In the genomic region with DNA sequence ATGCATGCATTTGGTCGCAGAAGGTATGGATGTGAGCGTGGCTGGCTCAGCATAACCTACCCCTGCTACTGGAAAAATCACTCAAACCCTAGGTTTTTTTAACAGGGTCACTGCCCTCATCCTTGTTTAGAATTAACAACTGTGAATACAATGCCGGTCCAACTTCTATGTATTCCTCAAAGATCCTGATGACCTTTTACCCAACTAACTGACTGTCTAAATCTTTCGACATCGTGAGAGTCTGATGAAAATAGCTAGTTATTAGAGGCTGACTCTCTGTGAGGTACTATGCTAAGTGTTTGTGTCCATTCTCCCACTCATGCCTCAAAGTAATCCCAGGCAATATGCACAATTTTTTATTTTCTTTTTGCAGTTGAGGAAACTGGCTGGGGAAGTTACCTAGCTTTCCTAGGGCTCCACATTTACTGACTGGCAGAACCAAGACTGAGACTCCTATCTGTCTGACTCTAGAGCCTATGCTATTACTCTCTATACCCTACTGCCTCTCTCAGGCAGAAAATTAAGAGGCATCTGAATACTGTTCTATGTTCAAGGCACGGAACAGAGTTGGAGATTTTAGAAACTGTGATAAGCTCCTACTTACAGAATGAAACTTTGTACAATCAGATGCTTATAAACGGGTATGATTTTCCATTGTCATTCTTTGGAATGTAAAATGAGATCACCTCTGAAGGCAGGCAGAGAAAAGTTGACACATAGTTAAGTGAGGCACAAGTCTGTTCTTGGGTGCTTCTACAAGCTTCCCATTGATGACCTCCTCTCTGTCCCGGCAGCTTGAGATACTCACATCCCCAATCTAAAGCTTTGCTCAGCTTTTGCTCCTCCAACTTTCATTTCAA, we compare ENCODE assay signal across 15 cellular contexts. TPM values are rescaled to one million over a fixed set of nuclear protein-coding genes. Genes with fewer than 3 reads are reported as not detected.
DNase-seq lines count a peak whose midpoint lies in the region; ATAC-seq and TF ChIP-seq lines count a peak whose summit lies in the region.
"Had no signal": no experiment of that assay in that cellular context is flagged by ENCODE, and none has a peak within 500 bp of the region (broad histone marks: within the 10 kb centered on the region; RNA-seq: fewer than 3 reads in every experiment).

No MANE protein-coding gene starts in this region.

- no peak for TF ChIP-seq CTCF in psoas muscle (IDR thresholded peaks at IDR 0.05)

- no peaks in the 10 kb centered on the region for H3K27me3 ChIP-seq in psoas muscle (ENCODE audit: insufficient read depth in 3 of 3, low read length in 2 of 3)
- H3K27me3 ChIP-seq: BE2C had no signal

- WGBS in psoas muscle, 3 donors: 78 to 83% (median 79%) methylated on average over 8 of the region's 8 CpGs

- H3K4me1 ChIP-seq in psoas muscle: peaks cover 31% of the 10 kb centered on the region
- H3K4me1 ChIP-seq: BE2C had no signal

- H3K4me3 ChIP-seq in psoas muscle: no peak overlapping the region
- H3K4me3 ChIP-seq: GM23338 had no signal

- intact Hi-C loops in left cardiac atrium (cut with DNase I): loop anchor here in 1 of 2 donors (5.0 kb wide), 1 partner anchor 216 kb away; no protein-coding TSS in a partner anchor
- intact Hi-C loops in psoas muscle (cut with DNase I): no loop called here

- no peaks in the 10 kb centered on the region for H3K9me3 ChIP-seq in psoas muscle
- H3K9me3 ChIP-seq: BE2C had no signal

- peaks cover 0 to 4% of the 10 kb centered on the region in 2 donors for H3K36me3 ChIP-seq in psoas muscle (ENCODE audit: insufficient read depth in 1 of 2, low read depth in 1 of 2)
- H3K36me3 ChIP-seq: BE2C had no signal

- H3K27ac ChIP-seq in psoas muscle: peak overlapping the region; percentile 60

- peak; percentile 46 for DNase-seq in M059J (ENCODE audit: low read depth)
- peak; percentile 48 for DNase-seq in amniotic epithelial cell (ENCODE audit: low read depth)
- no peak for DNase-seq in left cardiac atrium
- no peak for DNase-seq in psoas muscle
- DNase-seq in COLO829 (ENCODE audit: low spot score): no peak
- DNase-seq in stimulated activated CD4-positive, alpha-beta T cell treated with anti-CD3 and anti-CD28 coated beads, Interleukin-15, amount 100 ng/mL, for 24 hours: no peak
- DNase-seq: activated effector memory CD4-positive, alpha-beta T cell treated with Interleukin-2 at 50 U/mL for 16 hours; BE2C; DMS 273 treated with DMSO at 0.1 percent for 48 hours; midbrain; NCI-H1417; SW 1271 had no signal

- peak; percentile 38 to 53 for ATAC-seq in left cardiac atrium
- ATAC-seq in psoas muscle: peak; percentile 21 to 76 (median 54)
- no peak for ATAC-seq in GM21737 (IDR thresholded peaks at IDR 0.05; ENCODE audit: unreplicated experiment)
- ATAC-seq: GM23338, WTC11 had no signal

RNA-seq across cellular contexts. Expression of gene FILIP1L, which starts 56.4 kb away (rescaled TPM):
- total RNA-seq in M059J (2014; rRNA removed; shearing (Covaris generic)): 35.1 and 43.2 TPM in 2 replicates
- 10 to 100 TPM; 77.0 to 86.6 TPM for total RNA-seq in left cardiac atrium
- 100 to 1,000 TPM in 3 of 4 donors, 10 to 100 TPM in 1; 78.5 to 274 (median 138) TPM for total RNA-seq in psoas muscle
- polyA plus RNA-seq in psoas muscle: 10 to 100 TPM in 2 of 3 donors, 1 to 10 TPM in 1; 9.2 to 28.0 (median 15.5) TPM
- total RNA-seq: GM23338 had no signal

Comparison
In these comparisons a context has a peak if more than half of its experiments do, and no peak if none do; other contexts are left out.
1. DNase-seq: peak in M059J (single experiment) and amniotic epithelial cell (single experiment); none in left cardiac atrium (single experiment), psoas muscle (0 of 2), COLO829 (single experiment) and stimulated activated CD4-positive, alpha-beta T cell treated with anti-CD3 and anti-CD28 coated beads, Interleukin-15, amount 100 ng/mL, for 24 hours (single experiment).